In the genomic region with DNA sequence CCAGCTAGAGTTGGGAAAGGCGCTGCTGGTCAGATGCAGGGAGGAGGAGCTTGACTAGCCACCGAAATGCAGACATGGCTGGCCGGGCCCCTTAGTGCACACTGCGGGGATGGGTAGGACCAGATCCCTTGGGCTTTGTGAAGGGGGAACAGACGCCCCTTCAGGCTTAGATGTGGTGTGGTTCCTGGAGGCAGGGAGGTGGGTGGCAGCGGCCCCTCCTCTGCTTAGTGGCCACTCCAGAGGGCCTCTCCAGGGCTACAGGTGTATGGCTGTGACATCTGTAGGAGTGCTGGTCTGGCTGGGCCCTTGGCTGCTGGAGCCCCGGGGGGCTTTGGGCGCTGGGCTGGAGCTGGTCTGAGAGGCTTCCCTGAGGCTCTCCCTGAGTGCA, we compare ENCODE assay signal across 1 cellular context.
TF ChIP-seq lines count a peak whose summit lies in the region.

No MANE protein-coding gene starts in this region.

TF ChIP-seq in GM23338, 12 proteins besides CTCF, POLR2A, EP300 and RAD21 (continued from another document):
- TF ChIP-seq, protein P1, sequence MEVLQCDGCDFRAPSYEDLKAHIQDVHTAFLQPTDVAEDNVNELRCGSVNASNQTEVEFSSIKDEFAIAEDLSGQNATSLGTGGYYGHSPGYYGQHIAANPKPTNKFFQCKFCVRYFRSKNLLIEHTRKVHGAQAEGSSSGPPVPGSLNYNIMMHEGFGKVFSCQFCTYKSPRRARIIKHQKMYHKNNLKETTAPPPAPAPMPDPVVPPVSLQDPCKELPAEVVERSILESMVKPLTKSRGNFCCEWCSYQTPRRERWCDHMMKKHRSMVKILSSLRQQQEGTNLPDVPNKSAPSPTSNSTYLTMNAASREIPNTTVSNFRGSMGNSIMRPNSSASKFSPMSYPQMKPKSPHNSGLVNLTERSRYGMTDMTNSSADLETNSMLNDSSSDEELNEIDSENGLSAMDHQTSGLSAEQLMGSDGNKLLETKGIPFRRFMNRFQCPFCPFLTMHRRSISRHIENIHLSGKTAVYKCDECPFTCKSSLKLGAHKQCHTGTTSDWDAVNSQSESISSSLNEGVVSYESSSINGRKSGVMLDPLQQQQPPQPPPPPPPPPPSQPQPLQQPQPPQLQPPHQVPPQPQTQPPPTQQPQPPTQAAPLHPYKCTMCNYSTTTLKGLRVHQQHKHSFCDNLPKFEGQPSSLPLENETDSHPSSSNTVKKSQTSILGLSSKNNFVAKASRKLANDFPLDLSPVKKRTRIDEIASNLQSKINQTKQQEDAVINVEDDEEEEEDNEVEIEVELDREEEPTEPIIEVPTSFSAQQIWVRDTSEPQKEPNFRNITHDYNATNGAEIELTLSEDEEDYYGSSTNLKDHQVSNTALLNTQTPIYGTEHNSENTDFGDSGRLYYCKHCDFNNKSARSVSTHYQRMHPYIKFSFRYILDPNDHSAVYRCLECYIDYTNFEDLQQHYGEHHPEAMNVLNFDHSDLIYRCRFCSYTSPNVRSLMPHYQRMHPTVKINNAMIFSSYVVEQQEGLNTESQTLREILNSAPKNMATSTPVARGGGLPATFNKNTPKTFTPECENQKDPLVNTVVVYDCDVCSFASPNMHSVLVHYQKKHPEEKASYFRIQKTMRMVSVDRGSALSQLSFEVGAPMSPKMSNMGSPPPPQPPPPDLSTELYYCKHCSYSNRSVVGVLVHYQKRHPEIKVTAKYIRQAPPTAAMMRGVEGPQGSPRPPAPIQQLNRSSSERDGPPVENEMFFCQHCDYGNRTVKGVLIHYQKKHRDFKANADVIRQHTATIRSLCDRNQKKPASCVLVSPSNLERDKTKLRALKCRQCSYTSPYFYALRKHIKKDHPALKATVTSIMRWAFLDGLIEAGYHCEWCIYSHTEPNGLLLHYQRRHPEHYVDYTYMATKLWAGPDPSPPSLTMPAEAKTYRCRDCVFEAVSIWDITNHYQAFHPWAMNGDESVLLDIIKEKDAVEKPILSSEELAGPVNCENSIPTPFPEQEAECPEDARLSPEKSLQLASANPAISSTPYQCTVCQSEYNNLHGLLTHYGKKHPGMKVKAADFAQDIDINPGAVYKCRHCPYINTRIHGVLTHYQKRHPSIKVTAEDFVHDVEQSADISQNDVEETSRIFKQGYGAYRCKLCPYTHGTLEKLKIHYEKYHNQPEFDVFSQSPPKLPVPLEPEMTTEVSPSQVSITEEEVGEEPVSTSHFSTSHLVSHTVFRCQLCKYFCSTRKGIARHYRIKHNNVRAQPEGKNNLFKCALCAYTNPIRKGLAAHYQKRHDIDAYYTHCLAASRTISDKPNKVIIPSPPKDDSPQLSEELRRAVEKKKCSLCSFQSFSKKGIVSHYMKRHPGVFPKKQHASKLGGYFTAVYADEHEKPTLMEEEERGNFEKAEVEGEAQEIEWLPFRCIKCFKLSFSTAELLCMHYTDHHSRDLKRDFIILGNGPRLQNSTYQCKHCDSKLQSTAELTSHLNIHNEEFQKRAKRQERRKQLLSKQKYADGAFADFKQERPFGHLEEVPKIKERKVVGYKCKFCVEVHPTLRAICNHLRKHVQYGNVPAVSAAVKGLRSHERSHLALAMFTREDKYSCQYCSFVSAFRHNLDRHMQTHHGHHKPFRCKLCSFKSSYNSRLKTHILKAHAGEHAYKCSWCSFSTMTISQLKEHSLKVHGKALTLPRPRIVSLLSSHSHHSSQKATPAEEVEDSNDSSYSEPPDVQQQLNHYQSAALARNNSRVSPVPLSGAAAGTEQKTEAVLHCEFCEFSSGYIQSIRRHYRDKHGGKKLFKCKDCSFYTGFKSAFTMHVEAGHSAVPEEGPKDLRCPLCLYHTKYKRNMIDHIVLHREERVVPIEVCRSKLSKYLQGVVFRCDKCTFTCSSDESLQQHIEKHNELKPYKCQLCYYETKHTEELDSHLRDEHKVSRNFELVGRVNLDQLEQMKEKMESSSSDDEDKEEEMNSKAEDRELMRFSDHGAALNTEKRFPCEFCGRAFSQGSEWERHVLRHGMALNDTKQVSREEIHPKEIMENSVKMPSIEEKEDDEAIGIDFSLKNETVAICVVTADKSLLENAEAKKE (CRISPR knock-in tag; IDR thresholded peaks at IDR 0.05): no peak
- 0 out of 2 replicates have a peak, but pooled peaks have one; percentile 14 for TF ChIP-seq POLR2AphosphoS5 (IDR thresholded peaks at IDR 0.05; ENCODE audit: low read depth)
